ENCODE assay signal across 1 cellular context in the genomic region with DNA sequence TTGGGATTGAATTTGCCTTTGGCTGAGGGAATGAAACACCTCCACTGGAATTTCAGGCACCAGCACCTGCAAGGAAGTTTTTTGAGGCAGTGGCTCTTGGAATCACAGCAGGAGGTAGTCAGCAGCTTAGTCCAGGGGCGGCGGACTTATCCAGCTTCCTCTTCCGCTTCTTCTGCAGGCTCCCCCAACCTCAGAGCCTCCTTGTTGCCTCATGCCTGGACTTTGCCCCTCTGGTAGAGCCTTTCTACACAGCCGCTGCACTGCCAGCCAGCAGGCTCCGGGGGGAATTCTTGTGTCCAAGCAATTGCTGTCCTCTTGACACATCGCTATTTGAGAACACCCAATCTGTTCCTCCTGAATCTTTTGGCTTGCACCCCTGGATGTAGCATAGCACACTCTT.
TF ChIP-seq lines count a peak whose summit lies in the region.

No MANE protein-coding gene starts in this region.

TF ChIP-seq in HepG2, 621 proteins besides CTCF, POLR2A, EP300 and RAD21 (continued from another document):
- TF ChIP-seq, protein P1, sequence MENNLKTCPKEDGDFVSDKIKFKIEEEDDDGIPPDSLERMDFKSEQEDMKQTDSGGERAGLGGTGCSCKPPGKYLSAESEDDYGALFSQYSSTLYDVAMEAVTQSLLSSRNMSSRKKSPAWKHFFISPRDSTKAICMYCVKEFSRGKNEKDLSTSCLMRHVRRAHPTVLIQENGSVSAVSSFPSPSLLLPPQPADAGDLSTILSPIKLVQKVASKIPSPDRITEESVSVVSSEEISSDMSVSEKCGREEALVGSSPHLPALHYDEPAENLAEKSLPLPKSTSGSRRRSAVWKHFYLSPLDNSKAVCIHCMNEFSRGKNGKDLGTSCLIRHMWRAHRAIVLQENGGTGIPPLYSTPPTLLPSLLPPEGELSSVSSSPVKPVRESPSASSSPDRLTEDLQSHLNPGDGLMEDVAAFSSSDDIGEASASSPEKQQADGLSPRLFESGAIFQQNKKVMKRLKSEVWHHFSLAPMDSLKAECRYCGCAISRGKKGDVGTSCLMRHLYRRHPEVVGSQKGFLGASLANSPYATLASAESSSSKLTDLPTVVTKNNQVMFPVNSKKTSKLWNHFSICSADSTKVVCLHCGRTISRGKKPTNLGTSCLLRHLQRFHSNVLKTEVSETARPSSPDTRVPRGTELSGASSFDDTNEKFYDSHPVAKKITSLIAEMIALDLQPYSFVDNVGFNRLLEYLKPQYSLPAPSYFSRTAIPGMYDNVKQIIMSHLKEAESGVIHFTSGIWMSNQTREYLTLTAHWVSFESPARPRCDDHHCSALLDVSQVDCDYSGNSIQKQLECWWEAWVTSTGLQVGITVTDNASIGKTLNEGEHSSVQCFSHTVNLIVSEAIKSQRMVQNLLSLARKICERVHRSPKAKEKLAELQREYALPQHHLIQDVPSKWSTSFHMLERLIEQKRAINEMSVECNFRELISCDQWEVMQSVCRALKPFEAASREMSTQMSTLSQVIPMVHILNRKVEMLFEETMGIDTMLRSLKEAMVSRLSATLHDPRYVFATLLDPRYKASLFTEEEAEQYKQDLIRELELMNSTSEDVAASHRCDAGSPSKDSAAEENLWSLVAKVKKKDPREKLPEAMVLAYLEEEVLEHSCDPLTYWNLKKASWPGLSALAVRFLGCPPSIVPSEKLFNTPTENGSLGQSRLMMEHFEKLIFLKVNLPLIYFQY (CRISPR knock-in tag; IDR thresholded peaks at IDR 0.05; ENCODE audit: borderline replicate concordance), result no peak
- TF ChIP-seq ZNF768 (CRISPR knock-in tag; IDR thresholded peaks at IDR 0.05) (0 out of 2 replicates have a peak, but pooled peaks have one; percentile 20), TCF7 (IDR thresholded peaks at IDR 0.05; ENCODE audit: low read depth) (peak; percentile 25; the same call in 1 of the 2 replicates), MAFK (conservative IDR thresholded peaks at IDR 0.05 in 1 of 2, IDR thresholded peaks at IDR 0.05 in 1 of 2; ENCODE audit: low read length in 2 of 2) (no peak), GFI1 (CRISPR knock-in tag; IDR thresholded peaks at IDR 0.05; ENCODE audit: borderline replicate concordance) (0 out of 2 replicates have a peak, but pooled peaks have one; percentile 43), ZNF556 (CRISPR knock-in tag; IDR thresholded peaks at IDR 0.05; ENCODE audit: borderline replicate concordance) (peak; percentile 65; the same call in 1 of the 2 replicates), MAFF (IDR thresholded peaks at IDR 0.05; ENCODE audit: low read depth, low read length) (no peak), FOSL2 (CRISPR knock-in tag; IDR thresholded peaks at IDR 0.05) (peak; percentile 48), NFE2L1 (CRISPR knock-in tag; IDR thresholded peaks at IDR 0.05; ENCODE audit: borderline replicate concordance) (no peak), ATF7 (IDR thresholded peaks at IDR 0.05) (no peak), ATF7 (CRISPR knock-in tag; IDR thresholded peaks at IDR 0.05) (no peak), HMG20A (CRISPR knock-in tag; IDR thresholded peaks at IDR 0.05; ENCODE audit: borderline replicate concordance) (peak; percentile 54; the same call in 1 of the 2 replicates), YY1 (IDR thresholded peaks at IDR 0.05; ENCODE audit: insufficient read depth, insufficient replicate concordance, low read depth, low read length) (no peak), KMT2A (CRISPR knock-in tag; IDR thresholded peaks at IDR 0.05) (0 out of 2 replicates have a peak, but pooled peaks have one; percentile 43), ZNF552 (CRISPR knock-in tag; IDR thresholded peaks at IDR 0.05; ENCODE audit: borderline replicate concordance) (no peak), NR2F2 (IDR thresholded peaks at IDR 0.05; ENCODE audit: borderline replicate concordance, low read depth) (no peak), HNRNPL (IDR thresholded peaks at IDR 0.05; ENCODE audit: low read depth, low read length) (no peak), FOXK1 (CRISPR knock-in tag; IDR thresholded peaks at IDR 0.05; ENCODE audit: borderline replicate concordance, low read depth) (peak; percentile 30; the same call in 1 of the 2 replicates), MIXL1 (CRISPR knock-in tag; IDR thresholded peaks at IDR 0.05) (peak; percentile 13; the same call in 1 of the 2 replicates), ZNF569 (CRISPR knock-in tag; IDR thresholded peaks at IDR 0.05; ENCODE audit: borderline replicate concordance) (no peak), ZNF296 (CRISPR knock-in tag; conservative IDR thresholded peaks at IDR 0.05) (no peak), RFXAP (CRISPR knock-in tag; IDR thresholded peaks at IDR 0.05; ENCODE audit: borderline replicate concordance) (no peak), ZNF383 (CRISPR knock-in tag; IDR thresholded peaks at IDR 0.05; ENCODE audit: borderline replicate concordance) (no peak)
- TF ChIP-seq, protein P2, sequence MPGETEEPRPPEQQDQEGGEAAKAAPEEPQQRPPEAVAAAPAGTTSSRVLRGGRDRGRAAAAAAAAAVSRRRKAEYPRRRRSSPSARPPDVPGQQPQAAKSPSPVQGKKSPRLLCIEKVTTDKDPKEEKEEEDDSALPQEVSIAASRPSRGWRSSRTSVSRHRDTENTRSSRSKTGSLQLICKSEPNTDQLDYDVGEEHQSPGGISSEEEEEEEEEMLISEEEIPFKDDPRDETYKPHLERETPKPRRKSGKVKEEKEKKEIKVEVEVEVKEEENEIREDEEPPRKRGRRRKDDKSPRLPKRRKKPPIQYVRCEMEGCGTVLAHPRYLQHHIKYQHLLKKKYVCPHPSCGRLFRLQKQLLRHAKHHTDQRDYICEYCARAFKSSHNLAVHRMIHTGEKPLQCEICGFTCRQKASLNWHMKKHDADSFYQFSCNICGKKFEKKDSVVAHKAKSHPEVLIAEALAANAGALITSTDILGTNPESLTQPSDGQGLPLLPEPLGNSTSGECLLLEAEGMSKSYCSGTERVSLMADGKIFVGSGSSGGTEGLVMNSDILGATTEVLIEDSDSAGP (CRISPR knock-in tag; IDR thresholded peaks at IDR 0.05; ENCODE audit: borderline replicate concordance), result peak; percentile 38; the same call in 1 of the 2 replicates
- TF ChIP-seq, protein P3, sequence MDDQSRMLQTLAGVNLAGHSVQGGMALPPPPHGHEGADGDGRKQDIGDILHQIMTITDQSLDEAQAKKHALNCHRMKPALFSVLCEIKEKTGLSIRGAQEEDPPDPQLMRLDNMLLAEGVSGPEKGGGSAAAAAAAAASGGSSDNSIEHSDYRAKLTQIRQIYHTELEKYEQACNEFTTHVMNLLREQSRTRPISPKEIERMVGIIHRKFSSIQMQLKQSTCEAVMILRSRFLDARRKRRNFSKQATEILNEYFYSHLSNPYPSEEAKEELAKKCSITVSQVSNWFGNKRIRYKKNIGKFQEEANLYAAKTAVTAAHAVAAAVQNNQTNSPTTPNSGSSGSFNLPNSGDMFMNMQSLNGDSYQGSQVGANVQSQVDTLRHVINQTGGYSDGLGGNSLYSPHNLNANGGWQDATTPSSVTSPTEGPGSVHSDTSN (CRISPR knock-in tag; IDR thresholded peaks at IDR 0.05; ENCODE audit: borderline replicate concordance), result no peak
- TF ChIP-seq, protein P4, sequence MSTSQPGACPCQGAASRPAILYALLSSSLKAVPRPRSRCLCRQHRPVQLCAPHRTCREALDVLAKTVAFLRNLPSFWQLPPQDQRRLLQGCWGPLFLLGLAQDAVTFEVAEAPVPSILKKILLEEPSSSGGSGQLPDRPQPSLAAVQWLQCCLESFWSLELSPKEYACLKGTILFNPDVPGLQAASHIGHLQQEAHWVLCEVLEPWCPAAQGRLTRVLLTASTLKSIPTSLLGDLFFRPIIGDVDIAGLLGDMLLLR (CRISPR knock-in tag; IDR thresholded peaks at IDR 0.05), result no peak
- TF ChIP-seq, protein P5, sequence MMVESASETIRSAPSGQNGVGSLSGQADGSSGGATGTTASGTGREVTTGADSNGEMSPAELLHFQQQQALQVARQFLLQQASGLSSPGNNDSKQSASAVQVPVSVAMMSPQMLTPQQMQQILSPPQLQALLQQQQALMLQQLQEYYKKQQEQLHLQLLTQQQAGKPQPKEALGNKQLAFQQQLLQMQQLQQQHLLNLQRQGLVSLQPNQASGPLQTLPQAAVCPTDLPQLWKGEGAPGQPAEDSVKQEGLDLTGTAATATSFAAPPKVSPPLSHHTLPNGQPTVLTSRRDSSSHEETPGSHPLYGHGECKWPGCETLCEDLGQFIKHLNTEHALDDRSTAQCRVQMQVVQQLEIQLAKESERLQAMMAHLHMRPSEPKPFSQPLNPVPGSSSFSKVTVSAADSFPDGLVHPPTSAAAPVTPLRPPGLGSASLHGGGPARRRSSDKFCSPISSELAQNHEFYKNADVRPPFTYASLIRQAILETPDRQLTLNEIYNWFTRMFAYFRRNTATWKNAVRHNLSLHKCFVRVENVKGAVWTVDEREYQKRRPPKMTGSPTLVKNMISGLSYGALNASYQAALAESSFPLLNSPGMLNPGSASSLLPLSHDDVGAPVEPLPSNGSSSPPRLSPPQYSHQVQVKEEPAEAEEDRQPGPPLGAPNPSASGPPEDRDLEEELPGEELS (CRISPR knock-in tag; IDR thresholded peaks at IDR 0.05), result peak; percentile 56
TF ChIP-seq in HepG2: peak in this region for 131.
